ENCODE assay signal across 24 cellular contexts in the genomic region with DNA sequence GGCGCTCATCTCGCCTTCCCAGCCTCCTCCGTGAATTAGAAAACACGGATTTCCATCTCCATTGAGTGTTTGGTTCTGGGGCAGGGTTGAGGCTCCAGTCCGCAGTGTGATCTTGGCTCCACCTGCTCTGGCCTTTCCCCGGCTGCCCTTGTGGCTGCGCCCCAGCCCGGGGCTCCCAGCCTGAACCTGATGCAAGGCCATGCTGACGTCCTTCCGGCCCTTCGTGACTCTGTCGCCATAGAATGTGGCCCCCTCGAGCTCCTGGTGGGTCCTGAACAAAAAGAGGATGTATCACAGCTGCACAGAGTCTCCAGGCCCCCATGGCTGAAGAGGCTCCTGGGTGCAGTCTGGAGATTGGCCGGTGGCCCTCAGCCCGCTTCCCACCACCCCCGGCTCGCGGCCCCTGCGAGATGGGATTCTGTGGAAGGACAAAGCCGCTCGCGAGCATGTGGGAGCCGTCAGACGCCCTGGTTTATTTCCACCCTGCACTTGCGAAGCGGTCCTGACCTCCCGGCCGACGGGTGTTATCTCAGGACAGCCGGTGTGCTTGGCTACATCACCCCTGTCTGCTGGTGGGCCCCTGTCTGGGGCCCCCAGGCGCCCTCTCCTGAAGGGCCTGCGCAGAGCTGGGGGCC.
"Had no signal": no experiment of that assay in that cellular context is flagged by ENCODE, and none has a peak within 500 bp of the region (broad histone marks: within the 10 kb centered on the region; RNA-seq: fewer than 3 reads in every experiment).

No MANE protein-coding gene starts in this region.

- H3K4me1 ChIP-seq: colonic mucosa, esophagus muscularis mucosa, esophagus squamous epithelium, foreskin keratinocyte, gastrocnemius medialis, gastroesophageal sphincter, heart left ventricle, heart right ventricle had no signal

- H3K27me3 Mint-ChIP-seq: dendritic cell treated with granulocyte-macrophage colony-stimulating factor and Interleukin-4, amounts not matched to agents 40 ng/mL and 50 ng/mL, for 4 days; effector memory CD8-positive, alpha-beta T cell had no signal

- H3K9me3 ChIP-seq: colonic mucosa, esophagus muscularis mucosa, esophagus squamous epithelium, gastrocnemius medialis, gastroesophageal sphincter had no signal

- H3K27ac Mint-ChIP-seq: dendritic cell treated with granulocyte-macrophage colony-stimulating factor and Interleukin-4, amounts not matched to agents 40 ng/mL and 50 ng/mL, for 4 days; effector memory CD8-positive, alpha-beta T cell; endodermal cell had no signal

- DNase-seq: colonic mucosa; cortex of kidney; dermis blood vessel endothelial cell; dorsolateral prefrontal cortex; effector CD4-positive, alpha-beta T cell; effector CD8-positive, alpha-beta T cell; effector memory CD4-positive, alpha-beta T cell; effector memory CD8-positive, alpha-beta T cell; endodermal cell; erythroblast; esophagus squamous epithelium; foreskin fibroblast; foreskin keratinocyte; foreskin melanocyte; gastrocnemius medialis; glutamatergic neuron; head of caudate nucleus; heart right ventricle had no signal

- H3K27ac ChIP-seq: colonic mucosa, coronary artery, epithelial cell of prostate, esophagus muscularis mucosa, esophagus squamous epithelium, foreskin keratinocyte, gastrocnemius medialis, gastroesophageal sphincter, heart left ventricle, heart right ventricle had no signal

- H3K4me3 Mint-ChIP-seq: dendritic cell treated with granulocyte-macrophage colony-stimulating factor and Interleukin-4, amounts not matched to agents 40 ng/mL and 50 ng/mL, for 4 days; effector memory CD8-positive, alpha-beta T cell; endodermal cell had no signal

- H3K4me3 ChIP-seq: colonic mucosa, coronary artery, dorsolateral prefrontal cortex, esophagus muscularis mucosa, esophagus squamous epithelium, gastrocnemius medialis, gastroesophageal sphincter, heart left ventricle, heart right ventricle had no signal

- H3K9me3 Mint-ChIP-seq: dendritic cell treated with granulocyte-macrophage colony-stimulating factor and Interleukin-4, amounts not matched to agents 40 ng/mL and 50 ng/mL, for 4 days; effector memory CD8-positive, alpha-beta T cell; endodermal cell had no signal

- H3K36me3 ChIP-seq: colonic mucosa, esophagus muscularis mucosa, esophagus squamous epithelium, gastrocnemius medialis, gastroesophageal sphincter, heart left ventricle, heart right ventricle had no signal

- H3K27me3 ChIP-seq: colonic mucosa, dorsolateral prefrontal cortex, esophagus muscularis mucosa, esophagus squamous epithelium, foreskin keratinocyte, gastrocnemius medialis had no signal

- H3K4me1 Mint-ChIP-seq: endodermal cell had no signal
